In genomic region chr2:6730821-6731220, GRCh38 we compare ENCODE assay signal across 35 cellular contexts.
"Had no signal": no experiment of that assay in that cellular context is flagged by ENCODE, and none has a peak within 500 bp of the region (broad histone marks: within the 10 kb centered on the region; RNA-seq: fewer than 3 reads in every experiment).

No MANE protein-coding gene starts in this region.

- FAIRE-seq: RCC 7860 had no signal

- DNase-seq: activated CD4-positive, alpha-beta memory T cell treated with anti-CD3 and anti-CD28 coated beads, Interleukin-2, amount 10 ng/mL, durations not matched to agents 7 days and 5 days; activated CD4-positive, alpha-beta T cell treated with anti-CD3 and anti-CD28 coated beads for 1 hour; activated CD4-positive, alpha-beta T cell treated with anti-CD3 and anti-CD28 coated beads for 48 hours; activated CD4-positive, CD25-positive, alpha-beta regulatory T cell; activated CD8-positive, alpha-beta memory T cell treated with anti-CD3 and anti-CD28 coated beads for 24 hours; activated CD8-positive, alpha-beta memory T cell treated with anti-CD3 and anti-CD28 coated beads, Interleukin-2, amount 10 ng/mL, durations not matched to agents 7 days and 5 days; activated CD8-positive, alpha-beta memory T cell treated with anti-CD3 and anti-CD28 coated beads, Interleukin-2, amount 50 U/mL, for 48 hours; activated effector memory CD4-positive, alpha-beta T cell treated with Interleukin-2 at 50 U/mL for 16 hours; activated naive CD4-positive, alpha-beta T cell treated with anti-CD3 and anti-CD28 coated beads, Interleukin-2, amount 10 ng/mL, durations not matched to agents 7 days and 5 days; activated naive CD8-positive, alpha-beta T cell treated with anti-CD3 and anti-CD28 coated beads, Interleukin-2, amount 50 U/mL, for 24 hours; activated T-cell treated with anti-CD3 and anti-CD28 coated beads, Interleukin-2, amount 50 U/mL, for 48 hours; anterior cingulate cortex; brain microvascular endothelial cell; Kasumi-1; KG1; MG63; NCI-H1048; NCI-H1105 treated with DMSO at 0.1 percent for 48 hours; NCI-H1436; NCI-H1694; NCI-H1930; NCI-H2081 treated with DMSO at 0.1 percent for 48 hours; NCI-H510A; NCI-H526; NCI-H748 treated with DMSO at 0.1 percent for 48 hours; NK-92 treated with Interleukin-12 subunit alpha and Interleukin-12 subunit beta, amount 100 ng/mL, for 24 hours; PC-9; SHP77; SJCRH30; T1000; WERI-Rb-1 had no signal

- H3K4me1 ChIP-seq: SJCRH30 had no signal

- H3K27me3 ChIP-seq: brain microvascular endothelial cell, MG63, SJCRH30 had no signal

- H3K27ac ChIP-seq: brain microvascular endothelial cell, PC-9, SJCRH30, SK-N-MC, WERI-Rb-1 had no signal

- H3K36me3 Mint-ChIP-seq: activated CD8-positive, alpha-beta memory T cell treated with anti-CD3 and anti-CD28 coated beads, Interleukin-2, amount 10 ng/mL, durations not matched to agents 7 days and 5 days; activated naive CD4-positive, alpha-beta T cell treated with anti-CD3 and anti-CD28 coated beads, Interleukin-2, amount 10 ng/mL, durations not matched to agents 7 days and 5 days; activated naive CD8-positive, alpha-beta T cell had no signal

- H3K36me3 ChIP-seq: brain microvascular endothelial cell, MG63, SJCRH30, WERI-Rb-1 had no signal

- H3K9me3 Mint-ChIP-seq: activated CD4-positive, alpha-beta memory T cell treated with anti-CD3 and anti-CD28 coated beads, Interleukin-2, amount 10 ng/mL, durations not matched to agents 7 days and 5 days; activated naive CD4-positive, alpha-beta T cell treated with anti-CD3 and anti-CD28 coated beads, Interleukin-2, amount 10 ng/mL, durations not matched to agents 7 days and 5 days; central memory CD8-positive, alpha-beta T cell had no signal

- H2AFZ ChIP-seq: PC-9 had no signal

- ATAC-seq: activated CD8-positive, alpha-beta memory T cell treated with anti-CD3 and anti-CD28 coated beads, Interleukin-2, amount 10 ng/mL, durations not matched to agents 7 days and 5 days; activated naive CD8-positive, alpha-beta T cell treated with anti-CD3 and anti-CD28 coated beads, Interleukin-2, amount 50 U/mL, for 24 hours had no signal

- H3K4me3 ChIP-seq: MG63, PC-9, SJCRH30, SK-N-MC had no signal

- H3K9me3 ChIP-seq: SJCRH30 had no signal

- H3K4me2 ChIP-seq: PC-9 had no signal

- H3K4me1 Mint-ChIP-seq: activated CD4-positive, alpha-beta memory T cell treated with anti-CD3 and anti-CD28 coated beads, Interleukin-2, amount 10 ng/mL, durations not matched to agents 7 days and 5 days; activated CD8-positive, alpha-beta memory T cell treated with anti-CD3 and anti-CD28 coated beads, Interleukin-2, amount 10 ng/mL, durations not matched to agents 7 days and 5 days; activated naive CD4-positive, alpha-beta T cell treated with anti-CD3 and anti-CD28 coated beads, Interleukin-2, amount 10 ng/mL, durations not matched to agents 7 days and 5 days; activated naive CD8-positive, alpha-beta T cell treated with anti-CD3 and anti-CD28 coated beads, Interleukin-2, amount 50 U/mL, for 24 hours; central memory CD8-positive, alpha-beta T cell had no signal

- H3K27me3 Mint-ChIP-seq: activated naive CD8-positive, alpha-beta T cell treated with anti-CD3 and anti-CD28 coated beads, Interleukin-2, amount 50 U/mL, for 24 hours had no signal

- H3K4me3 Mint-ChIP-seq: activated CD4-positive, alpha-beta memory T cell treated with anti-CD3 and anti-CD28 coated beads, Interleukin-2, amount 10 ng/mL, durations not matched to agents 7 days and 5 days; activated CD8-positive, alpha-beta memory T cell treated with anti-CD3 and anti-CD28 coated beads, Interleukin-2, amount 10 ng/mL, durations not matched to agents 7 days and 5 days; activated naive CD4-positive, alpha-beta T cell treated with anti-CD3 and anti-CD28 coated beads, Interleukin-2, amount 10 ng/mL, durations not matched to agents 7 days and 5 days; activated naive CD8-positive, alpha-beta T cell; activated naive CD8-positive, alpha-beta T cell treated with anti-CD3 and anti-CD28 coated beads, Interleukin-2, amount 50 U/mL, for 24 hours; central memory CD8-positive, alpha-beta T cell had no signal

- H3K27ac Mint-ChIP-seq: activated CD4-positive, alpha-beta memory T cell treated with anti-CD3 and anti-CD28 coated beads, Interleukin-2, amount 10 ng/mL, durations not matched to agents 7 days and 5 days; activated CD8-positive, alpha-beta memory T cell treated with anti-CD3 and anti-CD28 coated beads, Interleukin-2, amount 10 ng/mL, durations not matched to agents 7 days and 5 days; activated naive CD4-positive, alpha-beta T cell treated with anti-CD3 and anti-CD28 coated beads, Interleukin-2, amount 10 ng/mL, durations not matched to agents 7 days and 5 days; activated naive CD8-positive, alpha-beta T cell; activated naive CD8-positive, alpha-beta T cell treated with anti-CD3 and anti-CD28 coated beads, Interleukin-2, amount 50 U/mL, for 24 hours had no signal
